Comparison of ENCODE assay signal across 10 cellular contexts in the genomic region with DNA sequence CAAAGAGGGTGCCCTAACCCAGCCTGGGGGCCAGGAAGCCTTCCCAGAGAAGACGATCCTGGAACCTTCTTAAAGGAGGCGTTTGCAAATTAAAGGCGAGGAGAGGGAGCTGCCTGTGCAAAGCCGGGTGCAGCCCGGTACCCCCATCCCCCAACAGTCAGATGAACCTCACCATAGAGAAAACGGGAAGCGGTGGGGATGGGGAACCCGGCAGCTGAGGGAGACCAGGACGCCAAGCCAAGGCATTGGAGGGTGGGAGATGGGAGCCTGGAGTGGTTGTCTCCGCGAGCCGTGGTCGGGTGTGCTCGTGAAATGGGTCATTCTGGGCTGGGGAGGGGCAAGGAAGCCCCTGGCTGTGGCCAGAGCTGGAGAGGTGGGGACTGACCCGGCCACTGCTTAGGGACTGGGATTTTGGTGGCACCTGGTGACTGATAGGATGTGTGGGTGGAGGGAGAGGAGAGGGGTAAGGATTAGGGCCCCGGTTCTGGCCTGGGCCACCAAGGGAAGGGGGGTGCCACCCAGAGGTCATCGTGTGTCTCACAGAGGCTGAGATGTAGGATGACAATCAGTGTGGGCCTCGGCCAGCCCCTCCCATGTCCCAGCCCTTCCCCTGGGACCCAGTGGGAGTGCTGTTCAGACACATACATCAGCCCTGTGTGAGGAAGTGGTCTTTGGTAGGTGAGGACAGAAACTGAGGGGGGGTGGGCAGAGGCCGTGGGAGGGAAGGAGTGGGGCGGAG. TPM values are rescaled to one million over a fixed set of nuclear protein-coding genes. Genes with fewer than 3 reads are reported as not detected.
A peak's percentile ranks its signal among the peaks of the same experiment; 100 is the strongest.
DNase-seq lines count a peak whose midpoint lies in the region; ATAC-seq and TF ChIP-seq lines count a peak whose summit lies in the region.
"Had no signal": no experiment of that assay in that cellular context is flagged by ENCODE, and none has a peak within 500 bp of the region (broad histone marks: within the 10 kb centered on the region; RNA-seq: fewer than 3 reads in every experiment).

No MANE protein-coding gene starts in this region.

- TF ChIP-seq CTCF in AG10803 (conservative IDR thresholded peaks at IDR 0.05; ENCODE audit: low read length) (no peak), mesothelial cell of epicardium (IDR thresholded peaks at IDR 0.05; ENCODE audit: unreplicated experiment) (no peak), ovary (IDR thresholded peaks at IDR 0.05) (no peak)

- ATAC-seq in activated T-helper 17 cell treated with anti-CD3 and anti-CD28 coated beads, Interleukin-2, amount 50 U/mL, for 72 hours (replicated peaks): no peak
- ATAC-seq in HG02840 (IDR thresholded peaks at IDR 0.05; ENCODE audit: low FRiP score, unreplicated experiment): no peak

- no peaks in the 10 kb centered on the region for H3K9me3 Mint-ChIP-seq in activated T-helper 17 cell treated with anti-CD3 and anti-CD28 coated beads, Interleukin-2, amount 50 U/mL, for 72 hours
- no peaks in the 10 kb centered on the region for H3K9me3 Mint-ChIP-seq in mesothelial cell of epicardium
- H3K9me3 Mint-ChIP-seq: activated CD4-positive, alpha-beta T cell treated with anti-CD3 and anti-CD28 coated beads, Interleukin-2, amount 10 ng/mL, durations not matched to agents 24 days and 14 days had no signal

- no peak for DNase-seq in AG10803 (ENCODE audit: low read depth)
- DNase-seq in H7: peak; percentile 85
- no peak for DNase-seq in mesothelial cell of epicardium (ENCODE audit: low spot score in 2 of 2, unreplicated experiment in 2 of 2)
- DNase-seq in Ammon's horn (ENCODE audit: low spot score): no peak
- no peak for DNase-seq in ovary
- no peak for DNase-seq in activated naive CD4-positive, alpha-beta T cell treated with anti-CD3 and anti-CD28 coated beads, Interleukin-2, amount 50 U/mL, for 16 hours
- DNase-seq: GDM1 had no signal

- H3K4me1 Mint-ChIP-seq in activated T-helper 17 cell treated with anti-CD3 and anti-CD28 coated beads, Interleukin-2, amount 50 U/mL, for 72 hours: no peaks in the 10 kb centered on the region
- peaks cover 25% of the 10 kb centered on the region for H3K4me1 Mint-ChIP-seq in mesothelial cell of epicardium

- WGBS in ovary, 3 donors: 57 to 71% (median 66%) methylated on average over 20 of the region's 20 CpGs

- TF ChIP-seq EP300 in ovary (IDR thresholded peaks at IDR 0.05): no peak

- TF ChIP-seq POLR2A in ovary (IDR thresholded peaks at IDR 0.05): no peak

- no peaks in the 10 kb centered on the region for H3K9me3 ChIP-seq in ovary

- H3K4me3 ChIP-seq in AG10803 (ENCODE audit: low read length) (0 out of 2 replicates have a peak overlapping the region, but pooled peaks have one; percentile 9), H7 (ENCODE audit: insufficient read depth, low read depth, low read length) (peak overlapping the region; percentile 73), ovary (no peak overlapping the region)

- H3K27me3 Mint-ChIP-seq in activated T-helper 17 cell treated with anti-CD3 and anti-CD28 coated beads, Interleukin-2, amount 50 U/mL, for 72 hours: peaks cover 40% of the 10 kb centered on the region
- peaks cover 54% of the 10 kb centered on the region for H3K27me3 Mint-ChIP-seq in mesothelial cell of epicardium (ENCODE audit: low read depth)

- no peaks in the 10 kb centered on the region for H3K36me3 Mint-ChIP-seq in activated T-helper 17 cell treated with anti-CD3 and anti-CD28 coated beads, Interleukin-2, amount 50 U/mL, for 72 hours (ENCODE audit: low read depth)
- no peaks in the 10 kb centered on the region for H3K36me3 Mint-ChIP-seq in mesothelial cell of epicardium

- H3K4me3 Mint-ChIP-seq in activated T-helper 17 cell treated with anti-CD3 and anti-CD28 coated beads, Interleukin-2, amount 50 U/mL, for 72 hours: peak overlapping the region; percentile 36
- H3K4me3 Mint-ChIP-seq in mesothelial cell of epicardium: peak overlapping the region; percentile 58

- intact Hi-C loops in ovary (cut with DNase I): loop anchor here (10.0 kb wide), 4 partner anchors 55 to 285 kb away; no protein-coding TSS in a partner anchor

- no peak overlapping the region for H3K27ac Mint-ChIP-seq in activated T-helper 17 cell treated with anti-CD3 and anti-CD28 coated beads, Interleukin-2, amount 50 U/mL, for 72 hours
- no peak overlapping the region for H3K27ac Mint-ChIP-seq in mesothelial cell of epicardium
- H3K27ac Mint-ChIP-seq: activated CD4-positive, alpha-beta T cell treated with anti-CD3 and anti-CD28 coated beads, Interleukin-2, amount 10 ng/mL, durations not matched to agents 24 days and 14 days had no signal

- H3K36me3 ChIP-seq in H7 (replicated peaks; ENCODE audit: control insufficient read depth, insufficient read depth, low read length) (no peaks in the 10 kb centered on the region), ovary (no peaks in the 10 kb centered on the region)

- peaks cover 2% of the 10 kb centered on the region for H3K4me1 ChIP-seq in ovary (ENCODE audit: insufficient read depth)

- H3K27ac ChIP-seq in ovary: no peak overlapping the region

- H3K27me3 ChIP-seq in H7 (ENCODE audit: control insufficient read depth, insufficient read depth, low read length) (peaks cover 32% of the 10 kb centered on the region), ovary (no peaks in the 10 kb centered on the region)

RNA-seq across cellular contexts. Expression of gene PADI2, which starts 0.7 kb away (rescaled TPM):
- total RNA-seq in H7 (2014; rRNA removed; shearing (Covaris generic)): 2.0 and 2.1 TPM in 2 replicates
- total RNA-seq in activated T-helper 17 cell treated with anti-CD3 and anti-CD28 coated beads, Interleukin-2, amount 50 U/mL, for 72 hours: under 1 TPM; 0.13 to 0.26 TPM
- 0.49 to 0.62 TPM (median 0.52 TPM) in 3 replicates for total RNA-seq in mesothelial cell of epicardium
- 1 to 10 TPM in 3 of 7 donors, under 1 TPM in 4; 0.18 to 5.2 (median 0.55) TPM for total RNA-seq in ovary
- polyA plus RNA-seq in ovary: 1 to 10 TPM in 1 of 2 donors, under 1 TPM in 1; 0.07 to 1.2 TPM
